Comparison of ENCODE assay signal across 8 cellular contexts in genomic region chr19:13055213-13056051, GRCh38. TPM values are rescaled to one million over a fixed set of nuclear protein-coding genes. Genes with fewer than 3 reads are reported as not detected.
DNase-seq lines count a peak whose midpoint lies in the region; ATAC-seq and TF ChIP-seq lines count a peak whose summit lies in the region.

No MANE protein-coding gene starts in this region.

- TF ChIP-seq POLR2A in spleen (IDR thresholded peaks at IDR 0.05) = no peak

- H3K9me3 ChIP-seq in spleen = no peaks in the 10 kb centered on the region

- H3K4me1 ChIP-seq in spleen = peaks cover 23 to 89% (median 50%) of the 10 kb centered on the region in 6 donors

- H3K27me3 ChIP-seq in H7 (ENCODE audit: control insufficient read depth, insufficient read depth, low read length) = peaks cover 91% of the 10 kb centered on the region
- H3K27me3 ChIP-seq in spleen (replicated peaks in 1 of 7) = peaks cover 0 to 23% (median 0%) of the 10 kb centered on the region in 7 donors

- DNase-seq in H7 (peak; percentile 91), iPS-NIHi7 (ENCODE audit: extremely low spot score) (peak; percentile 56), spleen (no peak), CD1c-positive myeloid dendritic cell (ENCODE audit: extremely low spot score) (no peak)
- DNase-seq in stimulated activated CD4-positive, alpha-beta T cell treated with anti-CD3 and anti-CD28 coated beads, Interleukin-4, amount 100 ng/mL, for 4 hours = no peak
- no peak for DNase-seq in activated CD4-positive, CD25-positive, alpha-beta regulatory T cell (lab: John Stamatoyannopoulos, UW)

- no peaks in the 10 kb centered on the region for H3K36me3 Mint-ChIP-seq in brain

- H3K36me3 ChIP-seq in H7 (replicated peaks; ENCODE audit: control insufficient read depth, insufficient read depth, low read length) = no peaks in the 10 kb centered on the region
- H3K36me3 ChIP-seq in spleen = no peaks in the 10 kb centered on the region

- WGBS in spleen, 5 donors = 55 to 73% (median 64%) methylated on average over 16 to 29 of the region's 29 CpGs

- peaks cover 43% of the 10 kb centered on the region for H3K27me3 Mint-ChIP-seq in brain

- H3K4me3 Mint-ChIP-seq in brain = peak overlapping the region; percentile 65 to 80 (median 76)

- peak overlapping the region in 7 of 8 donors; percentile 58 to 76 (median 66) for H3K27ac ChIP-seq in spleen

- peaks cover 0 to 10% (median 0%) of the 10 kb centered on the region in 5 experiments for H3K9me3 Mint-ChIP-seq in brain

- H3K4me1 Mint-ChIP-seq in brain = peaks cover 88% of the 10 kb centered on the region

- H3K27ac Mint-ChIP-seq in brain = peak overlapping the region; percentile 92 to 98 (median 96)

- ATAC-seq in GM21786 (IDR thresholded peaks at IDR 0.05; ENCODE audit: unreplicated experiment) = no peak

- no peak for TF ChIP-seq CTCF in brain (conservative IDR thresholded peaks at IDR 0.05)
- no peak for TF ChIP-seq CTCF in spleen (IDR thresholded peaks at IDR 0.05 in 8 of 11, conservative IDR thresholded peaks at IDR 0.05 in 3 of 11)

- H3K4me3 ChIP-seq in H7 (ENCODE audit: insufficient read depth, low read depth, low read length) = peak overlapping the region; percentile 15; the same call in 1 of the 2 replicates
- no peak overlapping the region for H3K4me3 ChIP-seq in spleen

- intact Hi-C loops in spleen (cut with DNase I; ENCODE audit: low total_unique reads) = no loop called here

RNA-seq across cellular contexts. Expression of gene LYL1, which starts 47.2 kb away (rescaled TPM):
- total RNA-seq in H7 (2014; rRNA removed; shearing (Covaris generic)) = 1.5 and 1.7 TPM in 2 replicates
- 2.3 TPM for polyA plus RNA-seq in brain (ENCODE audit: insufficient read depth, low read depth, low replicate concordance)
- 10 to 100 TPM; 35.5 to 69.4 (median 50.0) TPM for total RNA-seq in spleen
- polyA plus RNA-seq in spleen = 10 to 100 TPM; 63.7 to 86.9 (median 68.0) TPM

Comparison
In these comparisons a context has a peak if more than half of its experiments do, and no peak if none do; other contexts are left out.
1. DNase-seq: peak in H7 (single experiment) and iPS-NIHi7 (single experiment); none in spleen (single experiment), stimulated activated CD4-positive, alpha-beta T cell treated with anti-CD3 and anti-CD28 coated beads, Interleukin-4, amount 100 ng/mL, for 4 hours (0 of 2), CD1c-positive myeloid dendritic cell (single experiment) and activated CD4-positive, CD25-positive, alpha-beta regulatory T cell (0 of 4).
2. RNA of gene LYL1, which starts 47.2 kb away (total RNA-seq): 35.5 to 69.4 TPM in spleen; 1.5 to 1.7 TPM in H7; every median in the first group is over 10 times any median in the second.